34 cellular contexts compared by ENCODE assay signal in the genomic region with DNA sequence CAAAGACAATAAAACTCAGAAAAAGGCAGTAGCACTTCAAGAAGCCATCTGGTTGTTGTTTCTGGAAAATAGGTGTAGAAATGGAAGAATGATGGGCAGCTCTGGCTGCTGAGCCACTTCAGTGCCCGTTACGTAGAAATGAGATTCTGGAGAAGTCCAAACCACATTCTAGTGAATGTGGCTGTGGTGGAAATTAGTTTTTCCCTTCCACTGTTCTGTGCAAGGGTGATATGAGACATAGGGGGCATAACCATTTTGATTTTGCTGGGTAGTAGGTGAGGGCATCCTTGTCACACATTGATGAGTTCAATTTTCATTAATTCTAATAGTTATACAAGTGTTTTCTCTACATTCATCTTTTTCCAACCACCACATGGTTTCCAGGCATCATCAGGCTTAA.
"Had no signal": no experiment of that assay in that cellular context is flagged by ENCODE, and none has a peak within 500 bp of the region (broad histone marks: within the 10 kb centered on the region; RNA-seq: fewer than 3 reads in every experiment).

No MANE protein-coding gene starts in this region.

- FAIRE-seq: astrocyte, TTC549 had no signal

- H3K27ac ChIP-seq: adrenal gland, body of pancreas, brain microvascular endothelial cell, breast epithelium, VCaP had no signal

- H3K4me3 ChIP-seq: adrenal gland, body of pancreas, breast epithelium had no signal

- H3K4me1 ChIP-seq: adrenal gland, body of pancreas, breast epithelium had no signal

- H3K9me3 ChIP-seq: adrenal gland, body of pancreas had no signal

- H3K36me3 ChIP-seq: adrenal gland, brain microvascular endothelial cell, breast epithelium had no signal

- DNase-seq: activated B cell treated with CpG ODN at 0.5 μM for 24 hours; activated CD4-positive, alpha-beta memory T cell treated with anti-CD3 and anti-CD28 coated beads, Interleukin-2, amount 10 ng/mL, durations not matched to agents 7 days and 5 days; activated CD4-positive, alpha-beta T cell treated with anti-CD3 and anti-CD28 coated beads for 4 hours; activated CD4-positive, alpha-beta T cell treated with anti-CD3 and anti-CD28 coated beads, Interleukin-2, amount 10 ng/mL, durations not matched to agents 24 days and 14 days; activated CD4-positive, alpha-beta T cell treated with anti-CD3 and anti-CD28 coated beads, Interleukin-2, amount 50 U/mL, for 1 hour; activated CD4-positive, alpha-beta T cell treated with anti-CD3 and anti-CD28 coated beads, Interleukin-2, amount 50 U/mL, for 48 hours; activated CD4-positive, CD25-positive, alpha-beta regulatory T cell treated with anti-CD3 and anti-CD28 coated beads, Interleukin-2, amount 50 U/mL, for 72 hours; activated CD8-positive, alpha-beta memory T cell treated with anti-CD3 and anti-CD28 coated beads for 24 hours; activated CD8-positive, alpha-beta memory T cell treated with anti-CD3 and anti-CD28 coated beads, Interleukin-2, amount 10 ng/mL, durations not matched to agents 7 days and 5 days; activated CD8-positive, alpha-beta memory T cell treated with anti-CD3 and anti-CD28 coated beads, Interleukin-2, amount 50 U/mL, for 48 hours; activated CD8-positive, alpha-beta T cell treated with anti-CD3 and anti-CD28 coated beads, Interleukin-2, amount 10 ng/mL, durations not matched to agents 7 days and 5 days; activated effector memory CD4-positive, alpha-beta T cell treated with anti-CD3 and anti-CD28 coated beads, Interleukin-2, amount 50 U/mL, for 16 hours; activated gamma-delta T cell treated with Interleukin-2 at 50 U/mL for 16 hours; activated naive CD4-positive, alpha-beta T cell; activated naive CD4-positive, alpha-beta T cell treated with anti-CD3 and anti-CD28 coated beads for 36 hours; activated naive CD4-positive, alpha-beta T cell treated with anti-CD3 and anti-CD28 coated beads, Interleukin-2, amount 50 U/mL, for 16 hours; activated naive CD8-positive, alpha-beta T cell treated with anti-CD3 and anti-CD28 coated beads for 36 hours; activated T-cell treated with anti-CD3 and anti-CD28 coated beads, Interleukin-2, amount 50 U/mL, for 4 hours; activated T-cell treated with anti-CD3 and anti-CD28 coated beads, Interleukin-2, amount 50 U/mL, for 72 hours; adrenal gland; amniotic stem cell; aorta; body of pancreas; brain microvascular endothelial cell; central memory CD4-positive, alpha-beta T cell; T-helper 1 cell; T-helper 2 cell; T-helper 9 cell had no signal

- ATAC-seq: activated CD8-positive, alpha-beta memory T cell treated with anti-CD3 and anti-CD28 coated beads, Interleukin-2, amount 10 ng/mL, durations not matched to agents 7 days and 5 days; activated CD8-positive, alpha-beta T cell treated with anti-CD3 and anti-CD28 coated beads, Interleukin-2, amount 10 ng/mL, durations not matched to agents 7 days and 5 days; activated naive CD4-positive, alpha-beta T cell treated with anti-CD3 and anti-CD28 coated beads, Interleukin-2, amount 50 U/mL, for 72 hours; activated T-cell treated with anti-CD3 and anti-CD28 coated beads, Interleukin-2, amount 50 U/mL, for 4 hours; activated T-cell treated with anti-CD3 and anti-CD28 coated beads, Interleukin-2, amount 50 U/mL, for 72 hours; activated T-helper 17 cell treated with anti-CD3 and anti-CD28 coated beads, Interleukin-2, amount 50 U/mL, for 72 hours; body of pancreas had no signal

- H3K27me3 ChIP-seq: adrenal gland, body of pancreas, brain microvascular endothelial cell, breast epithelium had no signal
